In genomic region chr14:32345311-32345771, GRCh38 we compare ENCODE assay signal across 16 cellular contexts. TPM values are rescaled to one million over a fixed set of nuclear protein-coding genes. Genes with fewer than 3 reads are reported as not detected.
DNase-seq lines count a peak whose midpoint lies in the region; ATAC-seq, FAIRE-seq and TF ChIP-seq lines count a peak whose summit lies in the region.
"Had no signal": no experiment of that assay in that cellular context is flagged by ENCODE, and none has a peak within 500 bp of the region (broad histone marks: within the 10 kb centered on the region; RNA-seq: fewer than 3 reads in every experiment).

No MANE protein-coding gene starts in this region.

- H3K4me1 Mint-ChIP-seq in astrocyte (ENCODE audit: low read depth, unreplicated experiment), result peaks cover 19% of the 10 kb centered on the region
- H3K4me1 Mint-ChIP-seq: activated naive CD4-positive, alpha-beta T cell treated with anti-CD3 and anti-CD28 coated beads, Interleukin-2, amount 50 U/mL, for 24 hours had no signal

- H4K20me1 ChIP-seq in astrocyte (ENCODE audit: insufficient read depth, low read length), result no peaks in the 10 kb centered on the region

- H3K36me3 ChIP-seq in astrocyte (ENCODE audit: insufficient read depth, low read length), result no peaks in the 10 kb centered on the region

- H3K27me3 Mint-ChIP-seq in astrocyte (ENCODE audit: low read depth, unreplicated experiment), result no peaks in the 10 kb centered on the region
- H3K27me3 Mint-ChIP-seq: activated CD4-positive, alpha-beta memory T cell treated with anti-CD3 and anti-CD28 coated beads, Interleukin-2, amount 10 ng/mL, durations not matched to agents 7 days and 5 days; activated naive CD4-positive, alpha-beta T cell treated with anti-CD3 and anti-CD28 coated beads, Interleukin-2, amount 50 U/mL, for 24 hours had no signal

- no peaks in the 10 kb centered on the region for H3K36me3 Mint-ChIP-seq in astrocyte (ENCODE audit: low read depth, unreplicated experiment)
- H3K36me3 Mint-ChIP-seq: activated naive CD4-positive, alpha-beta T cell treated with anti-CD3 and anti-CD28 coated beads, Interleukin-2, amount 50 U/mL, for 24 hours had no signal

- no peak overlapping the region for H3K4me3 ChIP-seq in astrocyte (ENCODE audit: insufficient read depth, low read depth, low read length)
- H3K4me3 ChIP-seq: testis had no signal

- FAIRE-seq in HTR-8/SVneo (lab: Jason Lieb, UNC), result peak; percentile 57
- FAIRE-seq in astrocyte (lab: Jason Lieb, UNC), result no peak

- H3K9me3 Mint-ChIP-seq in astrocyte (ENCODE audit: unreplicated experiment), result no peaks in the 10 kb centered on the region
- H3K9me3 Mint-ChIP-seq: activated CD4-positive, alpha-beta memory T cell treated with anti-CD3 and anti-CD28 coated beads, Interleukin-2, amount 10 ng/mL, durations not matched to agents 7 days and 5 days; activated naive CD4-positive, alpha-beta T cell treated with anti-CD3 and anti-CD28 coated beads, Interleukin-2, amount 50 U/mL, for 24 hours had no signal

- no peaks in the 10 kb centered on the region for H3K9me3 ChIP-seq in astrocyte (ENCODE audit: insufficient read depth, low read depth, low read length)
- H3K9me3 ChIP-seq: Caco-2, testis had no signal

- DNase-seq in HTR-8/SVneo (ENCODE audit: insufficient read length, low spot score), result no peak
- DNase-seq in astrocyte (ENCODE audit: low read depth), result peak; percentile 35
- peak; percentile 97 to 100 for DNase-seq in foreskin keratinocyte
- peak; percentile 89 for DNase-seq in pons (ENCODE audit: low spot score)
- no peak for DNase-seq in DMS153 treated with DMSO at 0.1 percent for 48 hours (lab: John Stamatoyannopoulos, UW; ENCODE audit: unreplicated experiment)
- no peak for DNase-seq in SIG-M5 (lab: John Stamatoyannopoulos, UW)
- DNase-seq: activated CD4-positive, alpha-beta memory T cell treated with anti-CD3 and anti-CD28 coated beads, Interleukin-2, amount 10 ng/mL, durations not matched to agents 7 days and 5 days; Caco-2; HCEC 1CT; NCI-H2081 treated with DMSO at 0.1 percent for 48 hours; T-helper 2 cell; testis had no signal

- no peak overlapping the region for H3K4me2 ChIP-seq in astrocyte (ENCODE audit: low read length)

- H3K79me2 ChIP-seq in astrocyte (ENCODE audit: insufficient read depth, low read length), result no peaks in the 10 kb centered on the region

- no peaks in the 10 kb centered on the region for H3K27me3 ChIP-seq in astrocyte (ENCODE audit: insufficient read depth, low read length)
- H3K27me3 ChIP-seq in foreskin keratinocyte, result no peaks in the 10 kb centered on the region
- H3K27me3 ChIP-seq: testis had no signal

- no peaks in the 10 kb centered on the region for H3K4me1 ChIP-seq in astrocyte (ENCODE audit: insufficient read depth, low read length)
- H3K4me1 ChIP-seq in foreskin keratinocyte, result peaks cover 57% of the 10 kb centered on the region
- H3K4me1 ChIP-seq: testis had no signal

- ATAC-seq in foreskin keratinocyte (peak; percentile 70), GM19328 (IDR thresholded peaks at IDR 0.05; ENCODE audit: unreplicated experiment) (no peak), GM19463 (IDR thresholded peaks at IDR 0.05; ENCODE audit: unreplicated experiment) (no peak)
- ATAC-seq: sciatic nerve had no signal

- TF ChIP-seq CTCF in astrocyte (IDR thresholded peaks at IDR 0.05; ENCODE audit: insufficient read depth, low read depth, low read length), result no peak
- peak; percentile 38 for TF ChIP-seq CTCF in foreskin keratinocyte (conservative IDR thresholded peaks at IDR 0.05)

- peak overlapping the region; percentile 96 for H3K27ac Mint-ChIP-seq in astrocyte (ENCODE audit: unreplicated experiment)
- H3K27ac Mint-ChIP-seq: activated CD4-positive, alpha-beta memory T cell treated with anti-CD3 and anti-CD28 coated beads, Interleukin-2, amount 10 ng/mL, durations not matched to agents 7 days and 5 days; activated naive CD4-positive, alpha-beta T cell treated with anti-CD3 and anti-CD28 coated beads, Interleukin-2, amount 50 U/mL, for 24 hours had no signal

- H3K9ac ChIP-seq in astrocyte (ENCODE audit: low read length), result no peak overlapping the region

- H3K4me3 Mint-ChIP-seq in astrocyte (ENCODE audit: unreplicated experiment), result no peak overlapping the region
- H3K4me3 Mint-ChIP-seq: activated CD4-positive, alpha-beta memory T cell treated with anti-CD3 and anti-CD28 coated beads, Interleukin-2, amount 10 ng/mL, durations not matched to agents 7 days and 5 days; activated naive CD4-positive, alpha-beta T cell treated with anti-CD3 and anti-CD28 coated beads, Interleukin-2, amount 50 U/mL, for 24 hours had no signal

- H3K27ac ChIP-seq in astrocyte (ENCODE audit: low read depth, low read length) (no peak overlapping the region), foreskin keratinocyte (peak overlapping the region; percentile 98)
- H3K27ac ChIP-seq: testis had no signal

- peak overlapping the region; percentile 68 for H2AFZ ChIP-seq in astrocyte (ENCODE audit: low read depth, low read length)

RNA-seq across cellular contexts. Expression of gene AKAP6, which starts 16.2 kb away (rescaled TPM):
- total RNA-seq in astrocyte (2.8 and 3.4 TPM in 2 replicates), foreskin keratinocyte (2.2 and 2.5 TPM in 2 replicates)
- polyA plus RNA-seq in foreskin keratinocyte, result 0.20 and 0.35 TPM in 2 replicates

Comparison
In these comparisons a context has a peak if more than half of its experiments do, and no peak if none do; other contexts are left out.
1. DNase-seq: peak in astrocyte (single experiment), foreskin keratinocyte (2 of 2) and pons (single experiment); none in HTR-8/SVneo (single experiment), DMS153 treated with DMSO at 0.1 percent for 48 hours (single experiment) and SIG-M5 (single experiment).